ENCODE assay signal across 1 cellular context in genomic region chr7:105531797-105532671, GRCh38.
A peak's percentile ranks its signal among the peaks of the same experiment; 100 is the strongest.
TF ChIP-seq lines count a peak whose summit lies in the region.

TSS of gene RINT1 (plus strand) at chr7:105532201. CDS start at chr7:105532316, 115 bp downstream.

TF ChIP-seq in HepG2, 621 proteins besides CTCF, POLR2A, EP300 and RAD21 (continued from another document and continues in another):
- TF ChIP-seq ZNF724P (CRISPR knock-in tag; IDR thresholded peaks at IDR 0.05; ENCODE audit: borderline replicate concordance), result no peak; the same call in 1 of the 2 replicates
- no peak; the same call in 1 of the 2 replicates for TF ChIP-seq SOX13 (IDR thresholded peaks at IDR 0.05)
- TF ChIP-seq SOX13 (CRISPR knock-in tag; conservative IDR thresholded peaks at IDR 0.05 in 1 of 2, IDR thresholded peaks at IDR 0.05 in 1 of 2), result peak in 1 of 2 experiments; percentile 56; a peak in 2 of 4 replicates
- TF ChIP-seq ZNF563 (CRISPR knock-in tag; IDR thresholded peaks at IDR 0.05), result peak; percentile 85; the same call in 1 of the 2 replicates
- TF ChIP-seq KAT8 (CRISPR knock-in tag; IDR thresholded peaks at IDR 0.05), result peak; percentile 97
- peak; percentile 50 for TF ChIP-seq ZNF30 (CRISPR knock-in tag; IDR thresholded peaks at IDR 0.05)
- no peak for TF ChIP-seq PREB (CRISPR knock-in tag; IDR thresholded peaks at IDR 0.05)
- peak; percentile 86 for TF ChIP-seq ZNF556 (CRISPR knock-in tag; IDR thresholded peaks at IDR 0.05; ENCODE audit: borderline replicate concordance)
- TF ChIP-seq, protein P1, sequence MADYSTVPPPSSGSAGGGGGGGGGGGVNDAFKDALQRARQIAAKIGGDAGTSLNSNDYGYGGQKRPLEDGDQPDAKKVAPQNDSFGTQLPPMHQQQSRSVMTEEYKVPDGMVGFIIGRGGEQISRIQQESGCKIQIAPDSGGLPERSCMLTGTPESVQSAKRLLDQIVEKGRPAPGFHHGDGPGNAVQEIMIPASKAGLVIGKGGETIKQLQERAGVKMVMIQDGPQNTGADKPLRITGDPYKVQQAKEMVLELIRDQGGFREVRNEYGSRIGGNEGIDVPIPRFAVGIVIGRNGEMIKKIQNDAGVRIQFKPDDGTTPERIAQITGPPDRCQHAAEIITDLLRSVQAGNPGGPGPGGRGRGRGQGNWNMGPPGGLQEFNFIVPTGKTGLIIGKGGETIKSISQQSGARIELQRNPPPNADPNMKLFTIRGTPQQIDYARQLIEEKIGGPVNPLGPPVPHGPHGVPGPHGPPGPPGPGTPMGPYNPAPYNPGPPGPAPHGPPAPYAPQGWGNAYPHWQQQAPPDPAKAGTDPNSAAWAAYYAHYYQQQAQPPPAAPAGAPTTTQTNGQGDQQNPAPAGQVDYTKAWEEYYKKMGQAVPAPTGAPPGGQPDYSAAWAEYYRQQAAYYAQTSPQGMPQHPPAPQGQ (CRISPR knock-in tag; IDR thresholded peaks at IDR 0.05; ENCODE audit: borderline replicate concordance), result peak; percentile 94; the same call in 1 of the 2 replicates
- TF ChIP-seq ZNF703 (CRISPR knock-in tag; IDR thresholded peaks at IDR 0.05; ENCODE audit: borderline replicate concordance), result no peak
- peak; percentile 85; the same call in 1 of the 2 replicates for TF ChIP-seq ZNF691 (CRISPR knock-in tag; IDR thresholded peaks at IDR 0.05; ENCODE audit: borderline replicate concordance, low read depth)
- no peak for TF ChIP-seq ZNF282 (IDR thresholded peaks at IDR 0.05; ENCODE audit: partially characterized antibody)
- TF ChIP-seq, protein P2, sequence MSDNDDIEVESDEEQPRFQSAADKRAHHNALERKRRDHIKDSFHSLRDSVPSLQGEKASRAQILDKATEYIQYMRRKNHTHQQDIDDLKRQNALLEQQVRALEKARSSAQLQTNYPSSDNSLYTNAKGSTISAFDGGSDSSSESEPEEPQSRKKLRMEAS (IDR thresholded peaks at IDR 0.05), result peak; percentile 74
- TF ChIP-seq JUND (CRISPR knock-in tag; IDR thresholded peaks at IDR 0.05), result peak; percentile 39; the same call in 1 of the 2 replicates
- no peak for TF ChIP-seq RARG (CRISPR knock-in tag; IDR thresholded peaks at IDR 0.05; ENCODE audit: low read depth)
- TF ChIP-seq NR2F2 (IDR thresholded peaks at IDR 0.05; ENCODE audit: borderline replicate concordance, low read depth), result no peak
- no peak for TF ChIP-seq MBD4 (IDR thresholded peaks at IDR 0.05; ENCODE audit: borderline replicate concordance, low read length)
- TF ChIP-seq ZNF749 (CRISPR knock-in tag; IDR thresholded peaks at IDR 0.05; ENCODE audit: borderline replicate concordance), result peak; percentile 50; the same call in 1 of the 2 replicates
- TF ChIP-seq LCORL (IDR thresholded peaks at IDR 0.05), result no peak
- peak; percentile 72 for TF ChIP-seq LCORL (CRISPR knock-in tag; IDR thresholded peaks at IDR 0.05)
- peak; percentile 33 for TF ChIP-seq SRSF1 (optimal IDR thresholded peaks at IDR 0.05; ENCODE audit: low read depth, low read length)
- peak; percentile 73; the same call in 1 of the 2 replicates for TF ChIP-seq DNMT1 (CRISPR knock-in tag; IDR thresholded peaks at IDR 0.05)
- TF ChIP-seq ZNF17 (CRISPR knock-in tag; IDR thresholded peaks at IDR 0.05), result 0 out of 2 replicates have a peak, but pooled peaks have one; percentile 18
- TF ChIP-seq GATAD1 (CRISPR knock-in tag; IDR thresholded peaks at IDR 0.05), result peak; percentile 93
- TF ChIP-seq, protein P3, sequence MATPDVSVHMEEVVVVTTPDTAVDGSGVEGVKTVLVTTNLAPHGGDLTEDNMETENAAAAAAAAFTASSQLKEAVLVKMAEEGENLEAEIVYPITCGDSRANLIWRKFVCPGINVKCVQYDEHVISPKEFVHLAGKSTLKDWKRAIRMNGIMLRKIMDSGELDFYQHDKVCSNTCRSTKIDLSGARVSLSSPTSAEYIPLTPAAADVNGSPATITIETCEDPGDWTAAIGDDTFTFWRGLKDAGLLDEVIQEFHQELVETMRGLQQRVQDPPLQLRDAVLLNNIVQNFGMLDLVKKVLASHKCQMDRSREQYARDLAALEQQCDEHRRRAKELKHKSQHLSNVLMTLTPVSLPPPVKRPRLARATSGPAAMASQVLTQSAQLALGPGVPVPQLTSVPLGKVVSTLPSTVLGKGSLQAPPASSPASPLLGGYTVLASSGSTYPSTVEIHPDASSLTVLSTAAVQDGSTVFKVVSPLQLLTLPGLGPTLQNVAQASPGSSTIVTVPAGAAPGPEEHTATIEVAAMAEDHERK (CRISPR knock-in tag; IDR thresholded peaks at IDR 0.05; ENCODE audit: low read depth), result peak; percentile 41; the same call in 1 of the 2 replicates
- TF ChIP-seq, protein P4, sequence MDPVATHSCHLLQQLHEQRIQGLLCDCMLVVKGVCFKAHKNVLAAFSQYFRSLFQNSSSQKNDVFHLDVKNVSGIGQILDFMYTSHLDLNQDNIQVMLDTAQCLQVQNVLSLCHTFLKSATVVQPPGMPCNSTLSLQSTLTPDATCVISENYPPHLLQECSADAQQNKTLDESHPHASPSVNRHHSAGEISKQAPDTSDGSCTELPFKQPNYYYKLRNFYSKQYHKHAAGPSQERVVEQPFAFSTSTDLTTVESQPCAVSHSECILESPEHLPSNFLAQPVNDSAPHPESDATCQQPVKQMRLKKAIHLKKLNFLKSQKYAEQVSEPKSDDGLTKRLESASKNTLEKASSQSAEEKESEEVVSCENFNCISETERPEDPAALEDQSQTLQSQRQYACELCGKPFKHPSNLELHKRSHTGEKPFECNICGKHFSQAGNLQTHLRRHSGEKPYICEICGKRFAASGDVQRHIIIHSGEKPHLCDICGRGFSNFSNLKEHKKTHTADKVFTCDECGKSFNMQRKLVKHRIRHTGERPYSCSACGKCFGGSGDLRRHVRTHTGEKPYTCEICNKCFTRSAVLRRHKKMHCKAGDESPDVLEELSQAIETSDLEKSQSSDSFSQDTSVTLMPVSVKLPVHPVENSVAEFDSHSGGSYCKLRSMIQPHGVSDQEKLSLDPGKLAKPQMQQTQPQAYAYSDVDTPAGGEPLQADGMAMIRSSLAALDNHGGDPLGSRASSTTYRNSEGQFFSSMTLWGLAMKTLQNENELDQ (CRISPR knock-in tag; IDR thresholded peaks at IDR 0.05; ENCODE audit: borderline replicate concordance), result no peak
- TF ChIP-seq DZIP1 (CRISPR knock-in tag; IDR thresholded peaks at IDR 0.05), result peak; percentile 61; the same call in 1 of the 2 replicates
- TF ChIP-seq MAF1 (CRISPR knock-in tag; IDR thresholded peaks at IDR 0.05; ENCODE audit: borderline replicate concordance), result peak; percentile 42; the same call in 1 of the 2 replicates
- TF ChIP-seq, protein P5, sequence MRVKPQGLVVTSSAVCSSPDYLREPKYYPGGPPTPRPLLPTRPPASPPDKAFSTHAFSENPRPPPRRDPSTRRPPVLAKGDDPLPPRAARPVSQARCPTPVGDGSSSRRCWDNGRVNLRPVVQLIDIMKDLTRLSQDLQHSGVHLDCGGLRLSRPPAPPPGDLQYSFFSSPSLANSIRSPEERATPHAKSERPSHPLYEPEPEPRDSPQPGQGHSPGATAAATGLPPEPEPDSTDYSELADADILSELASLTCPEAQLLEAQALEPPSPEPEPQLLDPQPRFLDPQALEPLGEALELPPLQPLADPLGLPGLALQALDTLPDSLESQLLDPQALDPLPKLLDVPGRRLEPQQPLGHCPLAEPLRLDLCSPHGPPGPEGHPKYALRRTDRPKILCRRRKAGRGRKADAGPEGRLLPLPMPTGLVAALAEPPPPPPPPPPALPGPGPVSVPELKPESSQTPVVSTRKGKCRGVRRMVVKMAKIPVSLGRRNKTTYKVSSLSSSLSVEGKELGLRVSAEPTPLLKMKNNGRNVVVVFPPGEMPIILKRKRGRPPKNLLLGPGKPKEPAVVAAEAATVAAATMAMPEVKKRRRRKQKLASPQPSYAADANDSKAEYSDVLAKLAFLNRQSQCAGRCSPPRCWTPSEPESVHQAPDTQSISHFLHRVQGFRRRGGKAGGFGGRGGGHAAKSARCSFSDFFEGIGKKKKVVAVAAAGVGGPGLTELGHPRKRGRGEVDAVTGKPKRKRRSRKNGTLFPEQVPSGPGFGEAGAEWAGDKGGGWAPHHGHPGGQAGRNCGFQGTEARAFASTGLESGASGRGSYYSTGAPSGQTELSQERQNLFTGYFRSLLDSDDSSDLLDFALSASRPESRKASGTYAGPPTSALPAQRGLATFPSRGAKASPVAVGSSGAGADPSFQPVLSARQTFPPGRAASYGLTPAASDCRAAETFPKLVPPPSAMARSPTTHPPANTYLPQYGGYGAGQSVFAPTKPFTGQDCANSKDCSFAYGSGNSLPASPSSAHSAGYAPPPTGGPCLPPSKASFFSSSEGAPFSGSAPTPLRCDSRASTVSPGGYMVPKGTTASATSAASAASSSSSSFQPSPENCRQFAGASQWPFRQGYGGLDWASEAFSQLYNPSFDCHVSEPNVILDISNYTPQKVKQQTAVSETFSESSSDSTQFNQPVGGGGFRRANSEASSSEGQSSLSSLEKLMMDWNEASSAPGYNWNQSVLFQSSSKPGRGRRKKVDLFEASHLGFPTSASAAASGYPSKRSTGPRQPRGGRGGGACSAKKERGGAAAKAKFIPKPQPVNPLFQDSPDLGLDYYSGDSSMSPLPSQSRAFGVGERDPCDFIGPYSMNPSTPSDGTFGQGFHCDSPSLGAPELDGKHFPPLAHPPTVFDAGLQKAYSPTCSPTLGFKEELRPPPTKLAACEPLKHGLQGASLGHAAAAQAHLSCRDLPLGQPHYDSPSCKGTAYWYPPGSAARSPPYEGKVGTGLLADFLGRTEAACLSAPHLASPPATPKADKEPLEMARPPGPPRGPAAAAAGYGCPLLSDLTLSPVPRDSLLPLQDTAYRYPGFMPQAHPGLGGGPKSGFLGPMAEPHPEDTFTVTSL (CRISPR knock-in tag; IDR thresholded peaks at IDR 0.05; ENCODE audit: borderline replicate concordance), result no peak
- TF ChIP-seq SP4 (CRISPR knock-in tag; IDR thresholded peaks at IDR 0.05), result peak; percentile 62; the same call in 1 of the 2 replicates
- peak; percentile 72 for TF ChIP-seq BHLHE40 (IDR thresholded peaks at IDR 0.05; ENCODE audit: low read length)
- 0 out of 2 replicates have a peak, but pooled peaks have one; percentile 26 for TF ChIP-seq ZNF225 (CRISPR knock-in tag; IDR thresholded peaks at IDR 0.05)
- TF ChIP-seq ZFP90 (CRISPR knock-in tag; IDR thresholded peaks at IDR 0.05; ENCODE audit: borderline replicate concordance), result 0 out of 2 replicates have a peak, but pooled peaks have one; percentile 78
- TF ChIP-seq TRAFD1 (CRISPR knock-in tag; IDR thresholded peaks at IDR 0.05; ENCODE audit: borderline replicate concordance), result peak; percentile 93; the same call in 1 of the 2 replicates
- no peak for TF ChIP-seq ZNF33A (CRISPR knock-in tag; IDR thresholded peaks at IDR 0.05; ENCODE audit: borderline replicate concordance)
- no peak for TF ChIP-seq THYN1 (CRISPR knock-in tag; IDR thresholded peaks at IDR 0.05; ENCODE audit: borderline replicate concordance, low read depth)
- TF ChIP-seq ZNF12 (CRISPR knock-in tag; IDR thresholded peaks at IDR 0.05), result peak; percentile 29; the same call in 1 of the 2 replicates
- TF ChIP-seq SMARCE1 (IDR thresholded peaks at IDR 0.05; ENCODE audit: borderline replicate concordance), result no peak
- TF ChIP-seq MEF2D (CRISPR knock-in tag; IDR thresholded peaks at IDR 0.05), result peak; percentile 89
- TF ChIP-seq ZNF441 (CRISPR knock-in tag; IDR thresholded peaks at IDR 0.05; ENCODE audit: borderline replicate concordance), result peak; percentile 64; the same call in 1 of the 2 replicates
- no peak for TF ChIP-seq NFIB (CRISPR knock-in tag; IDR thresholded peaks at IDR 0.05; ENCODE audit: borderline replicate concordance)
